ENCODE assay signal across 1 cellular context in the genomic region with DNA sequence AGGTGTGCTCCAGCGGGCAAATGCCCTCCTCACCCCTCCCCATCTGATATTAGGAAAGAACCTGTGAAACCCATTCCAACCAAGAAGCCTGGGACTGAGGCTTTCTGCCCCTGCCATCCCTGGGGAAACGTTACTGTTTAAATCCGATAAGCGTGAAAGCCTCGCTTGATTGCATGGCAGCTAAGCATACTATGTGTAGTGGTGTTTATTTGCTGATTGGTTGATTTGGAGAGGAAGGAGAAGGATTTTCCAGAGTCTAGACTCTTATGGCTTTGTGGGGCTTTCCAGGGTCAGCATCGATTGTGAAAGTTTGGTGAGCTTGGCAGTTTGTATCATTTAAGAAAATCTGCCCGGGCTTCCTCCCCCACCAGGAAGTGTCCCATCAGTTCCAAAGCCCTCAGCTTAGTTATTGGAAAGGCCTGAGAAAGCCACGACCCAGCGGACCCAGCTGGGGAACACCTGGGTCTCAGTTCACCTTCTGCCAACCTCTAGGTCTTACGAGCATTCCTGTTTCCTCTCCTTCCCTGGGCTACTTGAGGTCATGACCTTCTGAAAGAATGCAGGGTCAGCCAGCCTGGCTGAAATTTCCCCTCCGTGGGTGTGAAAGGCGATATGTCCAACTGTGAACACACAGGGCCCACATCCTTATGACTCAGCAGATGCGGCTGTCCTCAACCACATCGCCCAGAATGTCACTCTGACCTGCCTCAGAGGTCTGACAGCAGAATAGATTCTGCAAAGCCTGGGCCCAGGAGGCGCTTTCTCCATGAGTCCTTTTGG.
TF ChIP-seq lines count a peak whose summit lies in the region.

No MANE protein-coding gene starts in this region.

TF ChIP-seq in GM12878, 131 proteins besides CTCF, POLR2A, EP300 and RAD21 (continued from another document):
- 0 out of 2 replicates have a peak, but pooled peaks have one; percentile 30 for TF ChIP-seq REST (IDR thresholded peaks at IDR 0.05; ENCODE audit: low read depth, low read length)
- peak; percentile 98 to 99 for TF ChIP-seq IKZF2 (IDR thresholded peaks at IDR 0.05)
- TF ChIP-seq ZZZ3 (IDR thresholded peaks at IDR 0.05; ENCODE audit: control insufficient read depth, insufficient read length, low read depth): no peak
- TF ChIP-seq NR2F1 (conservative IDR thresholded peaks at IDR 0.05): peak; percentile 100
- peak; percentile 76 for TF ChIP-seq MEF2B (IDR thresholded peaks at IDR 0.05; ENCODE audit: partially characterized antibody, poor library complexity, severe bottlenecking)
- peak; percentile 86 for TF ChIP-seq CREM (IDR thresholded peaks at IDR 0.05; ENCODE audit: low read depth)
- TF ChIP-seq CHD2 (IDR thresholded peaks at IDR 0.05; ENCODE audit: borderline replicate concordance, low read depth, low read length): 0 out of 2 replicates have a peak, but pooled peaks have one; percentile 50
- no peak for TF ChIP-seq CHD4 (IDR thresholded peaks at IDR 0.05)
- peak; percentile 16; the same call in 1 of the 2 replicates for TF ChIP-seq YY1 (IDR thresholded peaks at IDR 0.05; ENCODE audit: low read depth, low read length)
- no peak for TF ChIP-seq LARP7 (IDR thresholded peaks at IDR 0.05)
- TF ChIP-seq BACH1 (IDR thresholded peaks at IDR 0.05; ENCODE audit: borderline replicate concordance): peak; percentile 98
- no peak for TF ChIP-seq FOS (IDR thresholded peaks at IDR 0.05; ENCODE audit: borderline replicate concordance, extremely low read depth, insufficient read length)
- TF ChIP-seq E2F8 (IDR thresholded peaks at IDR 0.05; ENCODE audit: low read depth, partially characterized antibody): no peak
- no peak for TF ChIP-seq HDGF (IDR thresholded peaks at IDR 0.05)
- peak; percentile 83; the same call in 2 of the 3 replicates for TF ChIP-seq POU2F2 (IDR thresholded peaks at IDR 0.05; ENCODE audit: borderline replicate concordance, low read depth, low read length)
- peak; percentile 79; the same call in 1 of the 2 replicates for TF ChIP-seq JUND (IDR thresholded peaks at IDR 0.05; ENCODE audit: low read depth, low read length)
- no peak for TF ChIP-seq ZNF207 (IDR thresholded peaks at IDR 0.05; ENCODE audit: borderline replicate concordance)
- peak; percentile 92; the same call in 1 of the 2 replicates for TF ChIP-seq TCF3 (IDR thresholded peaks at IDR 0.05; ENCODE audit: borderline replicate concordance, insufficient read depth, low read depth, low read length)
- TF ChIP-seq YBX1 (IDR thresholded peaks at IDR 0.05): no peak
- no peak for TF ChIP-seq RCOR1 (conservative IDR thresholded peaks at IDR 0.05; ENCODE audit: low read depth, low read length)
- no peak for TF ChIP-seq CHD1 (IDR thresholded peaks at IDR 0.05; ENCODE audit: low read depth, low read length)
- no peak for TF ChIP-seq TCF7 (IDR thresholded peaks at IDR 0.05; ENCODE audit: borderline replicate concordance)
- TF ChIP-seq BRCA1 (IDR thresholded peaks at IDR 0.05; ENCODE audit: low read depth, low read length): no peak
- TF ChIP-seq HDAC2 (IDR thresholded peaks at IDR 0.05): no peak
- peak; percentile 54 for TF ChIP-seq SMARCA5 (IDR thresholded peaks at IDR 0.05)
- no peak for TF ChIP-seq CEBPB (IDR thresholded peaks at IDR 0.05; ENCODE audit: borderline replicate concordance in 1 of 2, low read depth in 2 of 2, low read length in 2 of 2)
- TF ChIP-seq TCF12 (IDR thresholded peaks at IDR 0.05; ENCODE audit: low read depth, low read length): peak; percentile 94
- peak; percentile 63 for TF ChIP-seq NR2C2 (IDR thresholded peaks at IDR 0.05; ENCODE audit: borderline replicate concordance, control insufficient read depth, insufficient read length, low read depth)
- 0 out of 2 replicates have a peak, but pooled peaks have one; percentile 20 for TF ChIP-seq GABPA (IDR thresholded peaks at IDR 0.05; ENCODE audit: low read depth)
- peak; percentile 76; the same call in 1 of the 2 replicates for TF ChIP-seq ESRRA (IDR thresholded peaks at IDR 0.05; ENCODE audit: low read length)
- TF ChIP-seq ZNF24 (IDR thresholded peaks at IDR 0.05): no peak
- TF ChIP-seq MYC (IDR thresholded peaks at IDR 0.05; ENCODE audit: insufficient read depth, insufficient read length, insufficient replicate concordance, low read length, severe bottlenecking): no peak
- TF ChIP-seq, protein P1, sequence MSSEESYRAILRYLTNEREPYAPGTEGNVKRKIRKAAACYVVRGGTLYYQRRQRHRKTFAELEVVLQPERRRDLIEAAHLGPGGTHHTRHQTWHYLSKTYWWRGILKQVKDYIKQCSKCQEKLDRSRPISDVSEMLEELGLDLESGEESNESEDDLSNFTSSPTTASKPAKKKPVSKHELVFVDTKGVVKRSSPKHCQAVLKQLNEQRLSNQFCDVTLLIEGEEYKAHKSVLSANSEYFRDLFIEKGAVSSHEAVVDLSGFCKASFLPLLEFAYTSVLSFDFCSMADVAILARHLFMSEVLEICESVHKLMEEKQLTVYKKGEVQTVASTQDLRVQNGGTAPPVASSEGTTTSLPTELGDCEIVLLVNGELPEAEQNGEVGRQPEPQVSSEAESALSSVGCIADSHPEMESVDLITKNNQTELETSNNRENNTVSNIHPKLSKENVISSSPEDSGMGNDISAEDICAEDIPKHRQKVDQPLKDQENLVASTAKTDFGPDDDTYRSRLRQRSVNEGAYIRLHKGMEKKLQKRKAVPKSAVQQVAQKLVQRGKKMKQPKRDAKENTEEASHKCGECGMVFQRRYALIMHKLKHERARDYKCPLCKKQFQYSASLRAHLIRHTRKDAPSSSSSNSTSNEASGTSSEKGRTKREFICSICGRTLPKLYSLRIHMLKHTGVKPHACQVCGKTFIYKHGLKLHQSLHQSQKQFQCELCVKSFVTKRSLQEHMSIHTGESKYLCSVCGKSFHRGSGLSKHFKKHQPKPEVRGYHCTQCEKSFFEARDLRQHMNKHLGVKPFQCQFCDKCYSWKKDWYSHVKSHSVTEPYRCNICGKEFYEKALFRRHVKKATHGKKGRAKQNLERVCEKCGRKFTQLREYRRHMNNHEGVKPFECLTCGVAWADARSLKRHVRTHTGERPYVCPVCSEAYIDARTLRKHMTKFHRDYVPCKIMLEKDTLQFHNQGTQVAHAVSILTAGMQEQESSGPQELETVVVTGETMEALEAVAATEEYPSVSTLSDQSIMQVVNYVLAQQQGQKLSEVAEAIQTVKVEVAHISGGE (CRISPR knock-in tag; IDR thresholded peaks at IDR 0.05): no peak
- peak; percentile 68 to 83; a peak in 3 of 4 replicates for TF ChIP-seq BHLHE40 (IDR thresholded peaks at IDR 0.05; ENCODE audit: borderline replicate concordance in 1 of 2, low read depth in 2 of 2, low read length in 1 of 2)
- no peak for TF ChIP-seq IRF3 (IDR thresholded peaks at IDR 0.05)
- no peak for TF ChIP-seq POLR2AphosphoS5 (IDR thresholded peaks at IDR 0.05; ENCODE audit: low read length)
- TF ChIP-seq POLR2AphosphoS2 (IDR thresholded peaks at IDR 0.05; ENCODE audit: low read depth, low read length): no peak
- TF ChIP-seq STAT1 (conservative IDR thresholded peaks at IDR 0.05): no peak; the same call in 1 of the 2 replicates
- no peak for TF ChIP-seq CBX3 (IDR thresholded peaks at IDR 0.05; ENCODE audit: borderline replicate concordance, low read depth)
- no peak for TF ChIP-seq ATF3 (IDR thresholded peaks at IDR 0.05; ENCODE audit: borderline replicate concordance, extremely low read depth, low read depth, low read length)
- TF ChIP-seq KLF5 (IDR thresholded peaks at IDR 0.05; ENCODE audit: partially characterized antibody): no peak
- TF ChIP-seq FOXM1 (IDR thresholded peaks at IDR 0.05; ENCODE audit: low read depth, low read length): peak; percentile 84; the same call in 1 of the 2 replicates
- peak; percentile 86 for TF ChIP-seq ATF7 (IDR thresholded peaks at IDR 0.05; ENCODE audit: low read depth)
